Comparison of ENCODE assay signal across 9 cellular contexts in the genomic region with DNA sequence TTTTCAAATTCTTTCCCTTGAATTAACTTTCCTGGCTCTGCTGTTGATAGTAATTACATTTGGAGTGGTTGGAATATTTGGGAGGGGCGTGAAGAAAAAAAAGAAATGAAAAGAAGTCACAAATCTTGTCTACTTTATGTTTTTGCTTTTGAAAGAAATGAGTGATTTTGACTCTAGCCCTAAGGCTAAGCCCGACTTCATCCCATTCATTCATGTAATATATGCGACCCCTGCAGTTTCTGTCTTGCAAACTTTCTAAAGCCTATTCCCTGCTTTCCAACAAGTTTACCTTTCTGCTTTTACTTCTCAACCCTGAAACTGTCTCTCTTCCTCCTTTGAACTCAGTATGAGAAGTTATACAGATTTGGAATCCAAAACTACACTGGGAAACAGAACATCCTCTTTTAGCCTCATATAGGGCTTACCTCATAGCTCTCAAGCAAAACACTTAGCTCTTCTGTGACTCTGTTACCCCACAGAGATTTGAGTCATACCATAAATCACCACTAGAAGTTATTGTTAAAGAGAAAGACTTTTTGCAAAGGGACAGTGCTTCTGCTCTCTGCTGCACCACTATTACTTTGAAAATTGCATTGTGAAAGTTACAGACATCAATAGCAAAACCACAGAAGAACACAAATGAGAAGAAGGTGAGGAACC. TPM values are rescaled to one million over a fixed set of nuclear protein-coding genes. Genes with fewer than 3 reads are reported as not detected.
A peak's percentile ranks its signal among the peaks of the same experiment; 100 is the strongest.
DNase-seq lines count a peak whose midpoint lies in the region; ATAC-seq and TF ChIP-seq lines count a peak whose summit lies in the region.
"Had no signal": no experiment of that assay in that cellular context is flagged by ENCODE, and none has a peak within 500 bp of the region (broad histone marks: within the 10 kb centered on the region; RNA-seq: fewer than 3 reads in every experiment).

No MANE protein-coding gene starts in this region.

- peak; percentile 54 for DNase-seq in activated CD4-positive, alpha-beta T cell treated with anti-CD3 and anti-CD28 coated beads, Interleukin-2, amount 10 ng/mL, durations not matched to agents 24 days and 14 days
- no peak for DNase-seq in activated CD4-positive, alpha-beta T cell treated with anti-CD3 and anti-CD28 coated beads, Interleukin-2, amount 50 U/mL, for 48 hours
- DNase-seq in NAMALWA (ENCODE audit: low spot score) (peak; percentile 29), endodermal cell (no peak), NCI-H1417 treated with DMSO at 0.1 percent for 48 hours (lab: John Stamatoyannopoulos, UW) (no peak)
- DNase-seq in stimulated activated naive B cell treated with anti-CD40 and anti-IgM and Interleukin-4, amounts not matched to agents 10 μg/mL and 1 μg/mL and 100 μg/mL, for 72 hours: no peak
- DNase-seq: activated CD8-positive, alpha-beta memory T cell treated with anti-CD3 and anti-CD28 coated beads, Interleukin-2, amount 50 U/mL, for 48 hours had no signal

- peaks cover 17% of the 10 kb centered on the region for H3K9me3 Mint-ChIP-seq in activated CD4-positive, alpha-beta T cell treated with anti-CD3 and anti-CD28 coated beads, Interleukin-2, amount 10 ng/mL, durations not matched to agents 24 days and 14 days
- no peaks in the 10 kb centered on the region for H3K9me3 Mint-ChIP-seq in endodermal cell
- peaks cover 7 to 11% of the 10 kb centered on the region in 2 donors for H3K9me3 Mint-ChIP-seq in stimulated activated naive B cell treated with anti-CD40 and anti-IgM and Interleukin-4, amounts not matched to agents 10 μg/mL and 1 μg/mL and 100 μg/mL, for 72 hours
- H3K9me3 Mint-ChIP-seq in stimulated activated memory B cell treated with anti-CD40 and anti-IgM and Interleukin-4, amounts not matched to agents 10 μg/mL and 1 μg/mL and 100 μg/mL, for 72 hours: peaks cover 6% of the 10 kb centered on the region

- no peaks in the 10 kb centered on the region for H3K9me3 ChIP-seq in endodermal cell (ENCODE audit: control insufficient read depth, low read length)

- no peaks in the 10 kb centered on the region for H3K36me3 ChIP-seq in endodermal cell (ENCODE audit: control insufficient read depth, insufficient read depth, low read length)

- H3K27ac ChIP-seq in endodermal cell (ENCODE audit: low read depth, low read length): no peak overlapping the region

- no peak overlapping the region for H3K4me3 Mint-ChIP-seq in activated CD4-positive, alpha-beta T cell treated with anti-CD3 and anti-CD28 coated beads, Interleukin-2, amount 10 ng/mL, durations not matched to agents 24 days and 14 days
- H3K4me3 Mint-ChIP-seq in endodermal cell: peak overlapping the region; percentile 77
- H3K4me3 Mint-ChIP-seq in stimulated activated naive B cell treated with anti-CD40 and anti-IgM and Interleukin-4, amounts not matched to agents 10 μg/mL and 1 μg/mL and 100 μg/mL, for 72 hours: no peak overlapping the region
- H3K4me3 Mint-ChIP-seq in stimulated activated memory B cell treated with anti-CD40 and anti-IgM and Interleukin-4, amounts not matched to agents 10 μg/mL and 1 μg/mL and 100 μg/mL, for 72 hours: no peak overlapping the region

- WGBS in endodermal cell (ENCODE audit: insufficient coverage in 1 of 2, insufficient read length in 1 of 2), 2 experiments: 25 to 26% methylated on average over 2 to 3 of the region's 3 CpGs

- ATAC-seq in stimulated activated naive B cell treated with anti-CD40 and anti-IgM and Interleukin-4, amounts not matched to agents 10 μg/mL and 1 μg/mL and 100 μg/mL, for 72 hours (replicated peaks): peak; percentile 79 to 86
- ATAC-seq in HG02571 (IDR thresholded peaks at IDR 0.05; ENCODE audit: unreplicated experiment): no peak
- ATAC-seq in stimulated activated memory B cell treated with anti-CD40 and anti-IgM and Interleukin-4, amounts not matched to agents 10 μg/mL and 1 μg/mL and 100 μg/mL, for 72 hours: no peak

- peaks cover 40% of the 10 kb centered on the region for H3K4me1 Mint-ChIP-seq in activated CD4-positive, alpha-beta T cell treated with anti-CD3 and anti-CD28 coated beads, Interleukin-2, amount 10 ng/mL, durations not matched to agents 24 days and 14 days
- peaks cover 54% of the 10 kb centered on the region for H3K4me1 Mint-ChIP-seq in endodermal cell
- H3K4me1 Mint-ChIP-seq in stimulated activated naive B cell treated with anti-CD40 and anti-IgM and Interleukin-4, amounts not matched to agents 10 μg/mL and 1 μg/mL and 100 μg/mL, for 72 hours: peaks cover 8 to 9% of the 10 kb centered on the region in 2 donors
- H3K4me1 Mint-ChIP-seq in stimulated activated memory B cell treated with anti-CD40 and anti-IgM and Interleukin-4, amounts not matched to agents 10 μg/mL and 1 μg/mL and 100 μg/mL, for 72 hours: peaks cover 12% of the 10 kb centered on the region

- H3K9ac ChIP-seq in endodermal cell (ENCODE audit: extremely low read depth, low read length, poor library complexity, severe bottlenecking): no peak overlapping the region

- peak; percentile 49 for TF ChIP-seq CTCF in endodermal cell (conservative IDR thresholded peaks at IDR 0.05)

- H3K36me3 Mint-ChIP-seq in activated CD4-positive, alpha-beta T cell treated with anti-CD3 and anti-CD28 coated beads, Interleukin-2, amount 10 ng/mL, durations not matched to agents 24 days and 14 days (ENCODE audit: low read depth): peaks cover 3% of the 10 kb centered on the region
- H3K36me3 Mint-ChIP-seq in endodermal cell (ENCODE audit: low read depth): peaks cover 2% of the 10 kb centered on the region
- H3K36me3 Mint-ChIP-seq in stimulated activated naive B cell treated with anti-CD40 and anti-IgM and Interleukin-4, amounts not matched to agents 10 μg/mL and 1 μg/mL and 100 μg/mL, for 72 hours: peaks cover 0 to 2% of the 10 kb centered on the region in 2 donors
- H3K36me3 Mint-ChIP-seq in stimulated activated memory B cell treated with anti-CD40 and anti-IgM and Interleukin-4, amounts not matched to agents 10 μg/mL and 1 μg/mL and 100 μg/mL, for 72 hours: no peaks in the 10 kb centered on the region

- H3K4me3 ChIP-seq in endodermal cell (ENCODE audit: low read length): peak overlapping the region; percentile 88

- H3K4me1 ChIP-seq in endodermal cell (ENCODE audit: control insufficient read depth, insufficient read depth, low read length): peaks cover 6% of the 10 kb centered on the region

- no peak overlapping the region for H3K27ac Mint-ChIP-seq in activated CD4-positive, alpha-beta T cell treated with anti-CD3 and anti-CD28 coated beads, Interleukin-2, amount 10 ng/mL, durations not matched to agents 24 days and 14 days
- peak overlapping the region; percentile 4 for H3K27ac Mint-ChIP-seq in endodermal cell
- H3K27ac Mint-ChIP-seq in stimulated activated naive B cell treated with anti-CD40 and anti-IgM and Interleukin-4, amounts not matched to agents 10 μg/mL and 1 μg/mL and 100 μg/mL, for 72 hours: no peak overlapping the region
- H3K27ac Mint-ChIP-seq in stimulated activated memory B cell treated with anti-CD40 and anti-IgM and Interleukin-4, amounts not matched to agents 10 μg/mL and 1 μg/mL and 100 μg/mL, for 72 hours: no peak overlapping the region

- intact Hi-C loops in activated CD4-positive, alpha-beta T cell treated with anti-CD3 and anti-CD28 coated beads, Interleukin-2, amount 10 ng/mL, durations not matched to agents 24 days and 14 days (cut with micrococcal nuclease): loop anchor here (1.0 to 10.0 kb wide), 3 partner anchors 12 to 743 kb away; no protein-coding TSS in a partner anchor

- H3K27me3 ChIP-seq in endodermal cell (ENCODE audit: control insufficient read depth, insufficient read depth, low read length, poor library complexity, severe bottlenecking): no peaks in the 10 kb centered on the region

- H3K27me3 Mint-ChIP-seq in activated CD4-positive, alpha-beta T cell treated with anti-CD3 and anti-CD28 coated beads, Interleukin-2, amount 10 ng/mL, durations not matched to agents 24 days and 14 days: peaks cover 17% of the 10 kb centered on the region
- no peaks in the 10 kb centered on the region for H3K27me3 Mint-ChIP-seq in endodermal cell (ENCODE audit: insufficient read depth)
- peaks cover 38 to 42% of the 10 kb centered on the region in 2 donors for H3K27me3 Mint-ChIP-seq in stimulated activated naive B cell treated with anti-CD40 and anti-IgM and Interleukin-4, amounts not matched to agents 10 μg/mL and 1 μg/mL and 100 μg/mL, for 72 hours
- peaks cover 62% of the 10 kb centered on the region for H3K27me3 Mint-ChIP-seq in stimulated activated memory B cell treated with anti-CD40 and anti-IgM and Interleukin-4, amounts not matched to agents 10 μg/mL and 1 μg/mL and 100 μg/mL, for 72 hours

RNA-seq across cellular contexts. Expression of gene CFAP95, which starts 1.6 kb away (rescaled TPM):
- not detected in 2 replicates for total RNA-seq in activated CD4-positive, alpha-beta T cell treated with anti-CD3 and anti-CD28 coated beads, Interleukin-2, amount 10 ng/mL, durations not matched to agents 24 days and 14 days
- 10 to 100 TPM in 1 of 2 donors, 1 to 10 TPM in 1; 5.7 to 48.9 TPM for total RNA-seq in endodermal cell
- 8.0 TPM for polyA plus RNA-seq in endodermal cell (2013, experiment 1 of 2)
- 5.6 TPM for polyA plus RNA-seq in endodermal cell (2013, experiment 2 of 2)

Comparison
In these comparisons a context has a peak if more than half of its experiments do, and no peak if none do; other contexts are left out.
1. DNase-seq: peak in activated CD4-positive, alpha-beta T cell treated with anti-CD3 and anti-CD28 coated beads, Interleukin-2, amount 10 ng/mL, durations not matched to agents 24 days and 14 days (single experiment) and NAMALWA (single experiment); none in activated CD4-positive, alpha-beta T cell treated with anti-CD3 and anti-CD28 coated beads, Interleukin-2, amount 50 U/mL, for 48 hours (0 of 2), endodermal cell (single experiment), stimulated activated naive B cell treated with anti-CD40 and anti-IgM and Interleukin-4, amounts not matched to agents 10 μg/mL and 1 μg/mL and 100 μg/mL, for 72 hours (single experiment) and NCI-H1417 treated with DMSO at 0.1 percent for 48 hours (single experiment).
2. ATAC-seq: peak in stimulated activated naive B cell treated with anti-CD40 and anti-IgM and Interleukin-4, amounts not matched to agents 10 μg/mL and 1 μg/mL and 100 μg/mL, for 72 hours (2 of 2); none in HG02571 (single experiment) and stimulated activated memory B cell treated with anti-CD40 and anti-IgM and Interleukin-4, amounts not matched to agents 10 μg/mL and 1 μg/mL and 100 μg/mL, for 72 hours (single experiment).